8 cellular contexts compared by ENCODE assay signal in the genomic region with DNA sequence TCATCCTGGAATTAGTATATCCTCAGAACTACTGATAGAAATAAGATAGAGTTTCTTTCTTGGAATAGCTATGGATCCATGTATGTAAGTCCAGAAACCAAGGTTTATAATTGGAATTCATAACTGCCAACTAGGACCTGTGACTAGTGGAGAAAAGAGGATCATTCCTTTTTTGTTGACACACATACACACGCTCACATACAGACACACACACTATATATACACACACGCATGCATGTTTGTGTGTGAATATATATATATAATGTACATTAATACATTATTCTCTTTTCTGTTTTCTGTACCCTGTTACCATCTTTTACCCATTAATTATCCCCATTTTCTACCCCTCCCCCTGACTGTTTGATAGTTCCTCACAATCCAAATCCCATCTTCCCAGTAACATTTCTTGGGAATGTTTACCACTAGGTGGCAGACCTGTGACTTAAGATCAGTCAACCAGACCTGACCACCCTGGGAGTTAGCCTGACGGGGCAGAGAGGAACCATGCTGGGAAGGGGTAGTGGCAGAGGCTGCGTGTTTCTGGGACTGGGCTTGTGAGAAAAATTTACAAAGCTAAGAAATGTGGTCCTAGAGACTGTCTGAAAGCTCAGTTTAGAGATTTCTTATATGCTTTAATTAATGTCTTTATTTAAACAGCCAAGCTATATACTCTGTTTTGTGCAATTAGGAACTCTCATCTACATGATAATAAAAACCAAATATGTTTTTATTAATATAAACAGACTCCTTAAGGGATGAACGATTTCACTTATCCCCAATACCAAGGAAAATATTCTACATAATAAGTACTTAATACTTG.
DNase-seq lines count a peak whose midpoint lies in the region; ATAC-seq and TF ChIP-seq lines count a peak whose summit lies in the region.

No MANE protein-coding gene starts in this region.

- no peaks in the 10 kb centered on the region for H3K9me3 ChIP-seq in lung (ENCODE audit: control insufficient read depth in 2 of 2, insufficient read depth in 1 of 2, low read length in 1 of 2)
- no peaks in the 10 kb centered on the region for H3K9me3 ChIP-seq in CD4-positive, alpha-beta T cell (ENCODE audit: control insufficient read depth, low read length)

- no peak for ATAC-seq in activated CD4-positive, alpha-beta T cell treated with anti-CD3 and anti-CD28 coated beads for 36 hours
- ATAC-seq in HG03280 (IDR thresholded peaks at IDR 0.05; ENCODE audit: unreplicated experiment) (peak; percentile 47), lung (ENCODE audit: insufficient read depth, low FRiP score) (no peak)
- ATAC-seq in CD4-positive, alpha-beta T cell (ENCODE audit: poor library complexity) = no peak

- peak; percentile 10 for DNase-seq in activated CD4-positive, alpha-beta T cell treated with anti-CD3 and anti-CD28 coated beads for 36 hours
- DNase-seq in activated CD4-positive, alpha-beta T cell treated with anti-CD3 and anti-CD28 coated beads, Interleukin-2, amount 10 ng/mL, durations not matched to agents 24 days and 14 days = no peak
- DNase-seq in NCI-H82 (lab: John Stamatoyannopoulos, UW) = peak; percentile 93
- DNase-seq in dermis blood vessel endothelial cell = peak; percentile 68
- DNase-seq in lung (ENCODE audit: low spot score) = peak; percentile 29
- DNase-seq in CD4-positive, alpha-beta T cell = no peak
- no peak for DNase-seq in stimulated activated CD4-positive, alpha-beta T cell treated with anti-CD3 and anti-CD28 coated beads, Interleukin-4, amount 100 ng/mL, for 4 hours

- H3K27ac Mint-ChIP-seq in activated CD4-positive, alpha-beta T cell treated with anti-CD3 and anti-CD28 coated beads for 36 hours = no peak overlapping the region
- no peak overlapping the region for H3K27ac Mint-ChIP-seq in activated CD4-positive, alpha-beta T cell treated with anti-CD3 and anti-CD28 coated beads, Interleukin-2, amount 10 ng/mL, durations not matched to agents 24 days and 14 days
- H3K27ac Mint-ChIP-seq in CD4-positive, alpha-beta T cell = no peak overlapping the region

- no peaks in the 10 kb centered on the region for H3K27me3 ChIP-seq in lung (ENCODE audit: control insufficient read depth, insufficient read depth)
- H3K27me3 ChIP-seq in CD4-positive, alpha-beta T cell (ENCODE audit: control insufficient read depth, insufficient read depth, low read length) = no peaks in the 10 kb centered on the region

- no peak overlapping the region for H3K27ac ChIP-seq in lung (ENCODE audit: low read depth in 1 of 2, low read length in 1 of 2)
- no peak overlapping the region for H3K27ac ChIP-seq in CD4-positive, alpha-beta T cell (ENCODE audit: low read depth, low read length)

- H3K27me3 Mint-ChIP-seq in activated CD4-positive, alpha-beta T cell treated with anti-CD3 and anti-CD28 coated beads for 36 hours = no peaks in the 10 kb centered on the region
- H3K27me3 Mint-ChIP-seq in activated CD4-positive, alpha-beta T cell treated with anti-CD3 and anti-CD28 coated beads, Interleukin-2, amount 10 ng/mL, durations not matched to agents 24 days and 14 days = no peaks in the 10 kb centered on the region
- H3K27me3 Mint-ChIP-seq in CD4-positive, alpha-beta T cell = no peaks in the 10 kb centered on the region

- CTCF ChIA-PET in activated CD4-positive, alpha-beta T cell treated with anti-CD3 and anti-CD28 coated beads for 36 hours (lab: Charles Lee) = interaction anchor here (0.9 kb wide), 1 partner anchor 9 kb away, joined by 3 read pairs; no protein-coding TSS in a partner anchor
- CTCF ChIA-PET in CD4-positive, alpha-beta T cell (lab: Charles Lee) = no interaction called here

- H3K36me3 Mint-ChIP-seq in activated CD4-positive, alpha-beta T cell treated with anti-CD3 and anti-CD28 coated beads for 36 hours (ENCODE audit: low read depth) = no peaks in the 10 kb centered on the region
- H3K36me3 Mint-ChIP-seq in activated CD4-positive, alpha-beta T cell treated with anti-CD3 and anti-CD28 coated beads, Interleukin-2, amount 10 ng/mL, durations not matched to agents 24 days and 14 days (ENCODE audit: low read depth) = no peaks in the 10 kb centered on the region
- no peaks in the 10 kb centered on the region for H3K36me3 Mint-ChIP-seq in CD4-positive, alpha-beta T cell (ENCODE audit: low read depth)

- no peaks in the 10 kb centered on the region for H3K9me3 Mint-ChIP-seq in activated CD4-positive, alpha-beta T cell treated with anti-CD3 and anti-CD28 coated beads for 36 hours (ENCODE audit: low read depth)
- no peaks in the 10 kb centered on the region for H3K9me3 Mint-ChIP-seq in activated CD4-positive, alpha-beta T cell treated with anti-CD3 and anti-CD28 coated beads, Interleukin-2, amount 10 ng/mL, durations not matched to agents 24 days and 14 days
- no peaks in the 10 kb centered on the region for H3K9me3 Mint-ChIP-seq in CD4-positive, alpha-beta T cell

- WGBS in lung, 2 donors = 26 to 38% methylated on average over 5 of the region's 5 CpGs

- POLR2A ChIA-PET in activated CD4-positive, alpha-beta T cell treated with anti-CD3 and anti-CD28 coated beads for 36 hours (lab: Charles Lee) = no interaction called here
- POLR2A ChIA-PET in CD4-positive, alpha-beta T cell (lab: Charles Lee) = no interaction called here

- intact Hi-C loops in activated CD4-positive, alpha-beta T cell treated with anti-CD3 and anti-CD28 coated beads for 36 hours (cut with DNase I, micrococcal nuclease) = loop anchor here (1.0 to 5.0 kb wide), 2 partner anchors 176 kb away; no protein-coding TSS in a partner anchor
- intact Hi-C loops in activated CD4-positive, alpha-beta T cell treated with anti-CD3 and anti-CD28 coated beads, Interleukin-2, amount 10 ng/mL, durations not matched to agents 24 days and 14 days (cut with micrococcal nuclease) = loop anchor here (5.0 kb wide), 1 partner anchor 176 kb away; no protein-coding TSS in a partner anchor
- intact Hi-C loops in CD4-positive, alpha-beta T cell (cut with DNase I, micrococcal nuclease) = no loop called here

- peak; percentile 2 for TF ChIP-seq CTCF in lung (IDR thresholded peaks at IDR 0.05; ENCODE audit: control extremely low read depth, extremely low read depth)
- no peak for TF ChIP-seq CTCF in CD4-positive, alpha-beta T cell (IDR thresholded peaks at IDR 0.05)

- H3K4me1 Mint-ChIP-seq in activated CD4-positive, alpha-beta T cell treated with anti-CD3 and anti-CD28 coated beads for 36 hours = no peaks in the 10 kb centered on the region
- H3K4me1 Mint-ChIP-seq in activated CD4-positive, alpha-beta T cell treated with anti-CD3 and anti-CD28 coated beads, Interleukin-2, amount 10 ng/mL, durations not matched to agents 24 days and 14 days = no peaks in the 10 kb centered on the region
- no peaks in the 10 kb centered on the region for H3K4me1 Mint-ChIP-seq in CD4-positive, alpha-beta T cell (ENCODE audit: low read depth)

- H3K36me3 ChIP-seq in lung (ENCODE audit: control insufficient read depth in 2 of 2, insufficient read depth in 2 of 2, low read length in 2 of 2) = no peaks in the 10 kb centered on the region

- H3K4me1 ChIP-seq in lung (ENCODE audit: control insufficient read depth in 2 of 2, insufficient read depth in 2 of 2, low read length in 2 of 2) = no peaks in the 10 kb centered on the region

- no peak overlapping the region for H3K4me3 Mint-ChIP-seq in activated CD4-positive, alpha-beta T cell treated with anti-CD3 and anti-CD28 coated beads for 36 hours
- no peak overlapping the region for H3K4me3 Mint-ChIP-seq in activated CD4-positive, alpha-beta T cell treated with anti-CD3 and anti-CD28 coated beads, Interleukin-2, amount 10 ng/mL, durations not matched to agents 24 days and 14 days
- H3K4me3 Mint-ChIP-seq in CD4-positive, alpha-beta T cell = no peak overlapping the region

- no peak overlapping the region for H3K4me3 ChIP-seq in lung

Comparison
In these comparisons a context has a peak if more than half of its experiments do, and no peak if none do; other contexts are left out.
1. DNase-seq: peak in activated CD4-positive, alpha-beta T cell treated with anti-CD3 and anti-CD28 coated beads for 36 hours (single experiment), NCI-H82 (single experiment), dermis blood vessel endothelial cell (single experiment) and lung (single experiment); none in activated CD4-positive, alpha-beta T cell treated with anti-CD3 and anti-CD28 coated beads, Interleukin-2, amount 10 ng/mL, durations not matched to agents 24 days and 14 days (single experiment), CD4-positive, alpha-beta T cell (0 of 10) and stimulated activated CD4-positive, alpha-beta T cell treated with anti-CD3 and anti-CD28 coated beads, Interleukin-4, amount 100 ng/mL, for 4 hours (0 of 2).
2. intact Hi-C loops: an anchor here in activated CD4-positive, alpha-beta T cell treated with anti-CD3 and anti-CD28 coated beads for 36 hours (1.0 to 5.0 kb wide) and activated CD4-positive, alpha-beta T cell treated with anti-CD3 and anti-CD28 coated beads, Interleukin-2, amount 10 ng/mL, durations not matched to agents 24 days and 14 days (5.0 kb wide); none called in CD4-positive, alpha-beta T cell.